1 cellular context compared by ENCODE assay signal in genomic region chr6:82247634-82248232, GRCh38.
A peak's percentile ranks its signal among the peaks of the same experiment; 100 is the strongest.
TF ChIP-seq lines count a peak whose summit lies in the region.

Gene IBTK (minus strand): TSS chr6:82247744. CDS start chr6:82240486, 7,258 bp downstream.

TF ChIP-seq in HepG2, 621 proteins besides CTCF, POLR2A, EP300 and RAD21 (continued from another document and continues in another):
- TF ChIP-seq ZNF432 (CRISPR knock-in tag; IDR thresholded peaks at IDR 0.05; ENCODE audit: borderline replicate concordance) (no peak), NBN (conservative IDR thresholded peaks at IDR 0.05) (no peak), FOSL2 (CRISPR knock-in tag; IDR thresholded peaks at IDR 0.05) (peak; percentile 91), ZNF382 (CRISPR knock-in tag; IDR thresholded peaks at IDR 0.05; ENCODE audit: borderline replicate concordance) (no peak), ZNF543 (CRISPR knock-in tag; IDR thresholded peaks at IDR 0.05) (0 out of 2 replicates have a peak, but pooled peaks have one; percentile 14), DDIT3 (CRISPR knock-in tag; IDR thresholded peaks at IDR 0.05) (no peak), ZSCAN20 (CRISPR knock-in tag; IDR thresholded peaks at IDR 0.05; ENCODE audit: borderline replicate concordance) (peak; percentile 53; the same call in 1 of the 2 replicates), ZNF562 (CRISPR knock-in tag; IDR thresholded peaks at IDR 0.05; ENCODE audit: borderline replicate concordance) (no peak), NR2F2 (IDR thresholded peaks at IDR 0.05; ENCODE audit: borderline replicate concordance, low read depth) (peak; percentile 77), TAF1 (CRISPR knock-in tag; IDR thresholded peaks at IDR 0.05) (peak; percentile 46), ZNF282 (IDR thresholded peaks at IDR 0.05; ENCODE audit: partially characterized antibody) (no peak), CCDC6 (CRISPR knock-in tag; IDR thresholded peaks at IDR 0.05) (no peak), POGZ (CRISPR knock-in tag; IDR thresholded peaks at IDR 0.05) (peak; percentile 78; the same call in 1 of the 2 replicates), ZBTB3 (CRISPR knock-in tag; IDR thresholded peaks at IDR 0.05; ENCODE audit: borderline replicate concordance, low read depth) (0 out of 2 replicates have a peak, but pooled peaks have one; percentile 6), ZNF674 (CRISPR knock-in tag; IDR thresholded peaks at IDR 0.05; ENCODE audit: low read depth) (0 out of 2 replicates have a peak, but pooled peaks have one; percentile 35), SALL2 (CRISPR knock-in tag; IDR thresholded peaks at IDR 0.05) (peak; percentile 61; the same call in 1 of the 2 replicates), PBX2 (CRISPR knock-in tag; IDR thresholded peaks at IDR 0.05) (0 out of 2 replicates have a peak, but pooled peaks have one; percentile 17), TBX2 (CRISPR knock-in tag; IDR thresholded peaks at IDR 0.05; ENCODE audit: borderline replicate concordance) (0 out of 2 replicates have a peak, but pooled peaks have one; percentile 3), ZGPAT (CRISPR knock-in tag; IDR thresholded peaks at IDR 0.05) (no peak), ZBTB33 (CRISPR knock-in tag; IDR thresholded peaks at IDR 0.05) (no peak), TBL1XR1 (IDR thresholded peaks at IDR 0.05; ENCODE audit: borderline replicate concordance, low read length, partially characterized antibody) (no peak), PATZ1 (CRISPR knock-in tag; IDR thresholded peaks at IDR 0.05) (peak; percentile 49), CBX2 (IDR thresholded peaks at IDR 0.05; ENCODE audit: low read depth, low read length) (no peak), CBX2 (CRISPR knock-in tag; IDR thresholded peaks at IDR 0.05; ENCODE audit: low read depth) (no peak), RELA (CRISPR knock-in tag; IDR thresholded peaks at IDR 0.05) (no peak), RFX1 (IDR thresholded peaks at IDR 0.05) (no peak), MEIS2 (CRISPR knock-in tag; IDR thresholded peaks at IDR 0.05) (no peak), ZNF776 (CRISPR knock-in tag; IDR thresholded peaks at IDR 0.05) (no peak), ZBTB42 (CRISPR knock-in tag; IDR thresholded peaks at IDR 0.05) (no peak; the same call in 1 of the 2 replicates), MNT (IDR thresholded peaks at IDR 0.05) (no peak), CBFB (CRISPR knock-in tag; IDR thresholded peaks at IDR 0.05) (0 out of 2 replicates have a peak, but pooled peaks have one; percentile 33), ZNF512 (CRISPR knock-in tag; IDR thresholded peaks at IDR 0.05) (no peak), SRSF9 (IDR thresholded peaks at IDR 0.05; ENCODE audit: borderline replicate concordance, insufficient read depth, low read depth, low read length, poor library complexity, severe bottlenecking) (no peak), ZNF329 (CRISPR knock-in tag; IDR thresholded peaks at IDR 0.05; ENCODE audit: low read depth) (no peak), ZNF781 (CRISPR knock-in tag; IDR thresholded peaks at IDR 0.05; ENCODE audit: borderline replicate concordance, not compliant biosample characterization) (no peak), TFDP2 (CRISPR knock-in tag; IDR thresholded peaks at IDR 0.05) (peak; percentile 11), ZBTB4 (CRISPR knock-in tag; IDR thresholded peaks at IDR 0.05; ENCODE audit: borderline replicate concordance) (no peak), ZNF558 (CRISPR knock-in tag; IDR thresholded peaks at IDR 0.05; ENCODE audit: borderline replicate concordance) (peak; percentile 70; the same call in 1 of the 2 replicates), STAG1 (CRISPR knock-in tag; IDR thresholded peaks at IDR 0.05) (no peak), ZNF414 (CRISPR knock-in tag; IDR thresholded peaks at IDR 0.05) (0 out of 2 replicates have a peak, but pooled peaks have one; percentile 34), BHLHE40 (IDR thresholded peaks at IDR 0.05; ENCODE audit: low read length) (no peak), PHB2 (IDR thresholded peaks at IDR 0.05; ENCODE audit: partially characterized antibody) (no peak), NFKB2 (CRISPR knock-in tag; IDR thresholded peaks at IDR 0.05; ENCODE audit: borderline replicate concordance) (no peak; the same call in 1 of the 2 replicates), POLR2AphosphoS2 (IDR thresholded peaks at IDR 0.05; ENCODE audit: low read depth, low read length) (no peak), TFE3 (CRISPR knock-in tag; IDR thresholded peaks at IDR 0.05) (no peak), SRSF4 (IDR thresholded peaks at IDR 0.05; ENCODE audit: low read depth, low read length, poor library complexity, severe bottlenecking) (no peak), ZNF883 (CRISPR knock-in tag; IDR thresholded peaks at IDR 0.05; ENCODE audit: not compliant biosample characterization) (peak; percentile 29), HOXA9 (CRISPR knock-in tag; IDR thresholded peaks at IDR 0.05; ENCODE audit: borderline replicate concordance) (no peak), ZNF678 (CRISPR knock-in tag; IDR thresholded peaks at IDR 0.05) (0 out of 2 replicates have a peak, but pooled peaks have one; percentile 37)
